23 cellular contexts compared by ENCODE assay signal in the genomic region with DNA sequence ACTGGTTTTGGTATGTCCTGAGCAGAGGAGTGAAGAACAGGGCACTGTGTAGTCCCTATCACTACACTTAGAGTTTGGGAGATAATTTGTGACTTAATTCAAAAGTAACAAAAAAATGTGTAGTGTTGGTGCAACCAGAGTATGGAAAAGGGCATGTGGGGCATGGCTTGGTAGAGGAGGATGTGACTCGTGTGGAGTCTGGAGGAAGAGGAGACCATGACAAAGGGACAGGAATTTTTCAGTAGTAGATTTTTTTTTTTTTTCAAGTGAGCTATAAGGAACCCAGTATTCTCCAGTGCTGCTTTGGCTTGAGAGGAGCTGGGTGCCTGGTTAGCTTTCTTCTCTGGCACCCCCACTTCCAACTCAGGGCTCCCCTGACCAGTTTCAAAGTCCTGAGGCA. TPM values are rescaled to one million over a fixed set of nuclear protein-coding genes. Genes with fewer than 3 reads are reported as not detected.
DNase-seq lines count a peak whose midpoint lies in the region; ATAC-seq, FAIRE-seq and TF ChIP-seq lines count a peak whose summit lies in the region.
"Had no signal": no experiment of that assay in that cellular context is flagged by ENCODE, and none has a peak within 500 bp of the region (broad histone marks: within the 10 kb centered on the region; RNA-seq: fewer than 3 reads in every experiment).

No MANE protein-coding gene starts in this region.

- no peak overlapping the region for H3K4me3 Mint-ChIP-seq in WTC11
- H3K4me3 Mint-ChIP-seq: brain; immature natural killer cell; neural progenitor cell; T-helper 1 cell treated with Interleukin-12 subunit alpha and Interleukin-12 subunit beta and Interleukin-4 antibody, amounts not matched to agents 30 μg/mL and 1 μg/mL, for 36 hours; type B pancreatic cell had no signal

- in situ Hi-C loops in KBM-7 (cut with MboI; ENCODE audit: low pct_unique_long_range_greater_than_20kb, low sequenced_read_pairs) = no loop called here

- H3K27ac Mint-ChIP-seq in WTC11 = peak overlapping the region; percentile 91
- H3K27ac Mint-ChIP-seq: brain; immature natural killer cell; neural progenitor cell; T-helper 1 cell treated with Interleukin-12 subunit alpha and Interleukin-12 subunit beta and Interleukin-4 antibody, amounts not matched to agents 30 μg/mL and 1 μg/mL, for 36 hours; type B pancreatic cell had no signal

- DNase-seq in AG08395 (ENCODE audit: low spot score) = peak; percentile 48
- peak; percentile 26 for DNase-seq in H54 (ENCODE audit: insufficient read length, low spot score)
- no peak for DNase-seq in WTC11 (ENCODE audit: low spot score)
- peak; percentile 4 for DNase-seq in fibroblast of mammary gland (ENCODE audit: low read depth)
- no peak for DNase-seq in KBM-7
- DNase-seq: colonic mucosa; COR-L47; immature natural killer cell; left ventricle myocardium superior; mucosa of descending colon; NCI-H1436 treated with DMSO at 0.1 percent for 48 hours; SJCRH30; small intestine; stimulated activated CD4-positive, alpha-beta T cell treated with anti-CD3 and anti-CD28 coated beads, Interleukin-4, amount 100 ng/mL, for 1 hour had no signal

- CTCF ChIA-PET in WTC11 (lab: Charles Lee) = interaction anchor here (0.6 to 1.3 kb wide), 3 partner anchors 34 to 694 kb away, joined by 3 to 5 read pairs (median 5); no protein-coding TSS in a partner anchor

- POLR2A ChIA-PET in WTC11 (lab: Charles Lee) = no interaction called here

- FAIRE-seq in H54 (lab: Jason Lieb, UNC) = no peak
- FAIRE-seq: endometrium, small intestine had no signal

- peaks cover 17% of the 10 kb centered on the region for H3K36me3 Mint-ChIP-seq in WTC11

- peaks cover 4% of the 10 kb centered on the region; the same call in 1 of the 2 replicates for H3K9me3 Mint-ChIP-seq in WTC11
- H3K9me3 Mint-ChIP-seq: immature natural killer cell; neural progenitor cell; T-helper 1 cell treated with Interleukin-12 subunit alpha and Interleukin-12 subunit beta and Interleukin-4 antibody, amounts not matched to agents 30 μg/mL and 1 μg/mL, for 36 hours; type B pancreatic cell had no signal

- no peak overlapping the region for H3K4me3 ChIP-seq in fibroblast of mammary gland (ENCODE audit: control insufficient read depth, low read depth, low read length)
- H3K4me3 ChIP-seq: colonic mucosa, mucosa of descending colon, neural progenitor cell, prostate gland, SJCRH30 had no signal

- TF ChIP-seq CTCF in WTC11 (IDR thresholded peaks at IDR 0.05) = no peak
- TF ChIP-seq CTCF in fibroblast of mammary gland (conservative IDR thresholded peaks at IDR 0.05; ENCODE audit: control insufficient read depth, insufficient read depth, low read depth, low read length) = no peak

- ATAC-seq in WTC11 = no peak
- no peak for ATAC-seq in HG02870 (IDR thresholded peaks at IDR 0.05; ENCODE audit: unreplicated experiment)
- no peak for ATAC-seq in HG03025 (IDR thresholded peaks at IDR 0.05; ENCODE audit: low FRiP score, unreplicated experiment)
- ATAC-seq in HG02678 (IDR thresholded peaks at IDR 0.05; ENCODE audit: unreplicated experiment) = no peak
- ATAC-seq: left ventricle myocardium superior, mucosa of descending colon had no signal

- H3K27me3 Mint-ChIP-seq in WTC11 (ENCODE audit: low read depth) = no peaks in the 10 kb centered on the region; the same call in 1 of the 2 replicates
- H3K27me3 Mint-ChIP-seq: type B pancreatic cell had no signal

- TF ChIP-seq POLR2A in H54 (IDR thresholded peaks at IDR 0.05; ENCODE audit: low read depth, low read length) = no peak

- peaks cover 14% of the 10 kb centered on the region for H3K4me1 Mint-ChIP-seq in WTC11

TF ChIP-seq in WTC11, 78 proteins besides CTCF, POLR2A, EP300 and RAD21:
- no peak for TF ChIP-seq FOXJ3 (CRISPR knock-in tag; IDR thresholded peaks at IDR 0.05; ENCODE audit: borderline replicate concordance)
- TF ChIP-seq ZBTB21 (CRISPR knock-in tag; IDR thresholded peaks at IDR 0.05; ENCODE audit: borderline replicate concordance) = no peak
- no peak for TF ChIP-seq FOXP1 (CRISPR knock-in tag; IDR thresholded peaks at IDR 0.05; ENCODE audit: borderline replicate concordance)
- TF ChIP-seq, protein P1, sequence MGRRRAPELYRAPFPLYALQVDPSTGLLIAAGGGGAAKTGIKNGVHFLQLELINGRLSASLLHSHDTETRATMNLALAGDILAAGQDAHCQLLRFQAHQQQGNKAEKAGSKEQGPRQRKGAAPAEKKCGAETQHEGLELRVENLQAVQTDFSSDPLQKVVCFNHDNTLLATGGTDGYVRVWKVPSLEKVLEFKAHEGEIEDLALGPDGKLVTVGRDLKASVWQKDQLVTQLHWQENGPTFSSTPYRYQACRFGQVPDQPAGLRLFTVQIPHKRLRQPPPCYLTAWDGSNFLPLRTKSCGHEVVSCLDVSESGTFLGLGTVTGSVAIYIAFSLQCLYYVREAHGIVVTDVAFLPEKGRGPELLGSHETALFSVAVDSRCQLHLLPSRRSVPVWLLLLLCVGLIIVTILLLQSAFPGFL (CRISPR knock-in tag; IDR thresholded peaks at IDR 0.05; ENCODE audit: borderline replicate concordance) = no peak
- TF ChIP-seq, protein P2, sequence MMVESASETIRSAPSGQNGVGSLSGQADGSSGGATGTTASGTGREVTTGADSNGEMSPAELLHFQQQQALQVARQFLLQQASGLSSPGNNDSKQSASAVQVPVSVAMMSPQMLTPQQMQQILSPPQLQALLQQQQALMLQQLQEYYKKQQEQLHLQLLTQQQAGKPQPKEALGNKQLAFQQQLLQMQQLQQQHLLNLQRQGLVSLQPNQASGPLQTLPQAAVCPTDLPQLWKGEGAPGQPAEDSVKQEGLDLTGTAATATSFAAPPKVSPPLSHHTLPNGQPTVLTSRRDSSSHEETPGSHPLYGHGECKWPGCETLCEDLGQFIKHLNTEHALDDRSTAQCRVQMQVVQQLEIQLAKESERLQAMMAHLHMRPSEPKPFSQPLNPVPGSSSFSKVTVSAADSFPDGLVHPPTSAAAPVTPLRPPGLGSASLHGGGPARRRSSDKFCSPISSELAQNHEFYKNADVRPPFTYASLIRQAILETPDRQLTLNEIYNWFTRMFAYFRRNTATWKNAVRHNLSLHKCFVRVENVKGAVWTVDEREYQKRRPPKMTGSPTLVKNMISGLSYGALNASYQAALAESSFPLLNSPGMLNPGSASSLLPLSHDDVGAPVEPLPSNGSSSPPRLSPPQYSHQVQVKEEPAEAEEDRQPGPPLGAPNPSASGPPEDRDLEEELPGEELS (CRISPR knock-in tag; IDR thresholded peaks at IDR 0.05) = no peak
- no peak for TF ChIP-seq ATF3 (CRISPR knock-in tag; conservative IDR thresholded peaks at IDR 0.05)
- no peak for TF ChIP-seq IRF2 (CRISPR knock-in tag; IDR thresholded peaks at IDR 0.05; ENCODE audit: borderline replicate concordance, low read depth)
- no peak for TF ChIP-seq NFATC4 (CRISPR knock-in tag; IDR thresholded peaks at IDR 0.05)
- TF ChIP-seq USF2 (CRISPR knock-in tag; IDR thresholded peaks at IDR 0.05) = no peak
- TF ChIP-seq, protein P3, sequence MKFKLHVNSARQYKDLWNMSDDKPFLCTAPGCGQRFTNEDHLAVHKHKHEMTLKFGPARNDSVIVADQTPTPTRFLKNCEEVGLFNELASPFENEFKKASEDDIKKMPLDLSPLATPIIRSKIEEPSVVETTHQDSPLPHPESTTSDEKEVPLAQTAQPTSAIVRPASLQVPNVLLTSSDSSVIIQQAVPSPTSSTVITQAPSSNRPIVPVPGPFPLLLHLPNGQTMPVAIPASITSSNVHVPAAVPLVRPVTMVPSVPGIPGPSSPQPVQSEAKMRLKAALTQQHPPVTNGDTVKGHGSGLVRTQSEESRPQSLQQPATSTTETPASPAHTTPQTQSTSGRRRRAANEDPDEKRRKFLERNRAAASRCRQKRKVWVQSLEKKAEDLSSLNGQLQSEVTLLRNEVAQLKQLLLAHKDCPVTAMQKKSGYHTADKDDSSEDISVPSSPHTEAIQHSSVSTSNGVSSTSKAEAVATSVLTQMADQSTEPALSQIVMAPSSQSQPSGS (CRISPR knock-in tag; IDR thresholded peaks at IDR 0.05; ENCODE audit: borderline replicate concordance, low read depth) = no peak

RNA-seq across cellular contexts. Expression of gene MTRES1, which starts 5.1 kb away (rescaled TPM):
- 17.2 to 21.0 TPM (median 20.7 TPM) in 3 replicates for total RNA-seq in WTC11 (2021)

RNA-seq across cellular contexts. Expression of gene CD24, which starts 58.6 kb away (rescaled TPM):
- total RNA-seq in WTC11 (2021) = 937 to 1,030 TPM (median 998 TPM) in 3 replicates

Comparison
In these comparisons a context has a peak if more than half of its experiments do, and no peak if none do; other contexts are left out.
1. DNase-seq: peak in AG08395 (single experiment), H54 (single experiment) and fibroblast of mammary gland (single experiment); none in WTC11 (single experiment) and KBM-7 (single experiment).